2 cellular contexts compared by ENCODE assay signal in the genomic region with DNA sequence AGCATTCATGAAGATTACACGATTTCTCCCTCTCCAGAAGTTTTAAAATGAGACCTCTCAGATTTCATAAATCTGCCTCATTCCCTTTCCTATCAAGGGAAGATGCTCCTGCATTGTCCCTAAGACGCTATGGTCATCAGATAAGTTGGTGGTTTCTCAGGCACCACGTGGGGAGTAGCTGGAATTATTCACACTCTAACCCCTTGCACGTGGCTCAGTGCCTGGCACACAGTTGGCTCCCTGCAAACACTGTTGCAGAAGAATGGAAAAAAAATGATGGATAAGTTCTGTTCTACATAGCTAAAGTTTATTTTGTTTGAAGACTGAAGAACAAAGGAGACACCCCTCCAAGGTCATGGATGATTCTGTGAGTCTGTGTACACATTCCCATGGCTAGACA.
TF ChIP-seq lines count a peak whose summit lies in the region.

No MANE protein-coding gene starts in this region.

TF ChIP-seq in HCT116, 20 proteins besides CTCF, POLR2A, EP300 and RAD21 (continued from another document):
- TF ChIP-seq SP1 (IDR thresholded peaks at IDR 0.05; ENCODE audit: low read depth) (no peak), JUND (IDR thresholded peaks at IDR 0.05) (no peak), SRF (IDR thresholded peaks at IDR 0.05; ENCODE audit: low read depth) (no peak), FOSL1 (IDR thresholded peaks at IDR 0.05; ENCODE audit: low read depth) (no peak), SIN3A (IDR thresholded peaks at IDR 0.05; ENCODE audit: low read depth) (no peak), CEBPB (IDR thresholded peaks at IDR 0.05; ENCODE audit: low read depth) (no peak)

TF ChIP-seq in H1, 55 proteins besides CTCF, POLR2A, EP300 and RAD21 (continued from another document):
- no peak for TF ChIP-seq CHD2 (IDR thresholded peaks at IDR 0.05; ENCODE audit: low read length)
